ENCODE assay signal across 17 cellular contexts in the genomic region with DNA sequence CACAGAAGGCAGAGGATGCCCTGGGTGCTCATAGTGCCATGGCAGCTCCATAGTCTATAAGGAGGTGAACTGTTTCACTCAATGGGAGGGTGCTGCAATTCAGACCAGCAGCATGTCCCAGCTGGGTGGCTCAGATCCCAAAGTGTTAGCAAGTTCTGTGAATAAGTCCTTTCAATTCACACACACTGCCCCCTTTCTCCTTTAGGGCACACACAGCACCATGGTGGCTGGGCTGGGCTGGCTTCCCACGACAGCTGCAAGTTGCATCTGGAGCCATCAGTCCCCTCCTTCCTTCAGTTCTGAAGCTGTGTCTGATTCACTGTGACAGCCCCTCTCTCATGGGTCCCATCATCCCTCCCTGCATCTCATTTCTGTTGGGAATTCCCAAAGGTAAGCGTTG.
DNase-seq lines count a peak whose midpoint lies in the region; TF ChIP-seq lines count a peak whose summit lies in the region.
"Had no signal": no experiment of that assay in that cellular context is flagged by ENCODE, and none has a peak within 500 bp of the region (broad histone marks: within the 10 kb centered on the region; RNA-seq: fewer than 3 reads in every experiment).

No MANE protein-coding gene starts in this region.

- H3K36me3 ChIP-seq in tibial nerve = no peaks in the 10 kb centered on the region
- H3K36me3 ChIP-seq: BLaER1 treated with 17β-estradiol and CSF1 and Interleukin-3, amounts not matched to agents 10 nM and 100 nM; Peyer's patch had no signal

- peak; percentile 18 for DNase-seq in NCI-H2171 treated with DMSO at 0.1 percent for 48 hours (lab: John Stamatoyannopoulos, UW)
- DNase-seq in NCI-H2171 (lab: John Stamatoyannopoulos, UW) = no peak
- DNase-seq in hippocampal formation (lab: John Stamatoyannopoulos, UW) = peak; percentile 88 to 98
- peak; percentile 83 for DNase-seq in occipital lobe (lab: John Stamatoyannopoulos, UW)
- no peak for DNase-seq in activated CD4-positive, CD25-positive, alpha-beta regulatory T cell treated with anti-CD3 and anti-CD28 coated beads, Interleukin-2, amount 50 U/mL, for 72 hours
- no peak for DNase-seq in NCI-H524 treated with DMSO at 0.1 percent for 48 hours (lab: John Stamatoyannopoulos, UW)
- DNase-seq in tibial nerve (ENCODE audit: low spot score in 2 of 2) = no peak
- no peak for DNase-seq in stimulated activated CD4-positive, alpha-beta T cell treated with anti-CD3 and anti-CD28 coated beads, Interleukin-4, amount 100 ng/mL, for 24 hours
- DNase-seq: DMS 273 treated with DMSO at 0.1 percent for 48 hours, KBM-7, NCI-H1092 treated with DMSO at 0.1 percent for 48 hours, NCI-H1694 treated with DMSO at 0.1 percent for 48 hours, NCI-H510A, Peyer's patch, SHP77 had no signal

- H3K27me3 ChIP-seq in tibial nerve = no peaks in the 10 kb centered on the region
- H3K27me3 ChIP-seq: BLaER1 treated with 17β-estradiol and CSF1 and Interleukin-3, amounts not matched to agents 10 nM and 100 nM; Peyer's patch had no signal

- no peak overlapping the region for H3K27ac ChIP-seq in tibial nerve
- H3K27ac ChIP-seq: 22Rv1; BLaER1 treated with 17β-estradiol and CSF1 and Interleukin-3, amounts not matched to agents 10 nM and 100 nM; Peyer's patch had no signal

- peaks cover 0 to 25% (median 5%) of the 10 kb centered on the region in 4 donors for H3K9me3 ChIP-seq in tibial nerve
- H3K9me3 ChIP-seq: Peyer's patch had no signal

- WGBS in tibial nerve, 2 donors = 35 to 60% methylated on average over 2 of the region's 2 CpGs

- no peaks in the 10 kb centered on the region for H3K4me1 ChIP-seq in tibial nerve
- H3K4me1 ChIP-seq: BLaER1 treated with 17β-estradiol and CSF1 and Interleukin-3, amounts not matched to agents 10 nM and 100 nM; Peyer's patch had no signal

- TF ChIP-seq POLR2A in tibial nerve (IDR thresholded peaks at IDR 0.05) = no peak

- no peak for TF ChIP-seq EP300 in tibial nerve (IDR thresholded peaks at IDR 0.05)

- no peak overlapping the region for H3K4me3 ChIP-seq in tibial nerve
- H3K4me3 ChIP-seq: BLaER1 treated with 17β-estradiol and CSF1 and Interleukin-3, amounts not matched to agents 10 nM and 100 nM; Peyer's patch had no signal

- no peak for TF ChIP-seq CTCF in tibial nerve (IDR thresholded peaks at IDR 0.05)

Comparison
In these comparisons a context has a peak if more than half of its experiments do, and no peak if none do; other contexts are left out.
1. DNase-seq: peak in NCI-H2171 treated with DMSO at 0.1 percent for 48 hours (single experiment), hippocampal formation (2 of 2) and occipital lobe (single experiment); none in NCI-H2171 (single experiment), activated CD4-positive, CD25-positive, alpha-beta regulatory T cell treated with anti-CD3 and anti-CD28 coated beads, Interleukin-2, amount 50 U/mL, for 72 hours (single experiment), NCI-H524 treated with DMSO at 0.1 percent for 48 hours (single experiment), tibial nerve (0 of 2) and stimulated activated CD4-positive, alpha-beta T cell treated with anti-CD3 and anti-CD28 coated beads, Interleukin-4, amount 100 ng/mL, for 24 hours (single experiment).